1 cellular context compared by ENCODE assay signal in the genomic region with DNA sequence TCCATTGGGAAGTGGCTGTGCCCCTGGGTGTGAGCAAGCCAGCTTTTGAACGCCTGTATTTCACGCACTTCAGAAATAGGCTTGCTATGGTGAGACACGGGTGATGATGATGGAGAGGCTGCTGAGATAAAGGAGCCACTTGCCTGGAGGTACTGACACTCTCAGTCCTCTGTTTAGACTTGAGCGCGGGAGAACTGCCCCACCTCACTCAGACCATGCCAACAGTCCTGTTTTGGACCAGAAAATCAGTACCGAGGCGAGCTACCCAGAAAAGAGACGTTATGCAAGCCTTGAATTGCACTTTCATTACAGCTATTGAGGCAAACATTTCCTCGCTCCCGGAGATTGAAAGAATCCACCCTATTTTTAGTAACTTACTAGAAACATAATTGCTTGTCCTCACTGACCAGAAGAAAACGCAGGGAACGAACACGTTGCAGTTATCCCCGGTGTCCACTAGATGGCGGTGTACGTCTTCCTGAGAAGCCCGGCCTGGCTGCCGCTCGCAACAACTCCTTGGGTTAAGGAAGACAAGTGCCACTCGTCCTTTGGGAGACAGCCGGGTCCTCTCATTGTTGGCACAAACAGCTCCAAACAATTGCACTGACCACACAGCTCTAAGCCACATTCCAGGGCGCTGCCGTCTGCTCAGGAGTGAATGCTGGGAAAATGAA.
A peak's percentile ranks its signal among the peaks of the same experiment; 100 is the strongest.
TF ChIP-seq lines count a peak whose summit lies in the region.

No MANE protein-coding gene starts in this region.

TF ChIP-seq in SK-N-SH, 30 proteins besides CTCF, POLR2A, EP300 and RAD21:
- no peak for TF ChIP-seq RXRA (IDR thresholded peaks at IDR 0.05; ENCODE audit: borderline replicate concordance, low read depth)
- TF ChIP-seq FOXM1 (IDR thresholded peaks at IDR 0.05; ENCODE audit: low read depth), result no peak
- no peak; the same call in 1 of the 2 replicates for TF ChIP-seq MXI1 (IDR thresholded peaks at IDR 0.05; ENCODE audit: low read depth, low read length)
- TF ChIP-seq GATA2 (CRISPR knock-in tag; IDR thresholded peaks at IDR 0.05), result no peak
- TF ChIP-seq FOXJ3 (CRISPR knock-in tag; IDR thresholded peaks at IDR 0.05), result no peak
- TF ChIP-seq, protein P1, sequence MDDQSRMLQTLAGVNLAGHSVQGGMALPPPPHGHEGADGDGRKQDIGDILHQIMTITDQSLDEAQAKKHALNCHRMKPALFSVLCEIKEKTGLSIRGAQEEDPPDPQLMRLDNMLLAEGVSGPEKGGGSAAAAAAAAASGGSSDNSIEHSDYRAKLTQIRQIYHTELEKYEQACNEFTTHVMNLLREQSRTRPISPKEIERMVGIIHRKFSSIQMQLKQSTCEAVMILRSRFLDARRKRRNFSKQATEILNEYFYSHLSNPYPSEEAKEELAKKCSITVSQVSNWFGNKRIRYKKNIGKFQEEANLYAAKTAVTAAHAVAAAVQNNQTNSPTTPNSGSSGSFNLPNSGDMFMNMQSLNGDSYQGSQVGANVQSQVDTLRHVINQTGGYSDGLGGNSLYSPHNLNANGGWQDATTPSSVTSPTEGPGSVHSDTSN (IDR thresholded peaks at IDR 0.05), result no peak
- TF ChIP-seq, protein P2, sequence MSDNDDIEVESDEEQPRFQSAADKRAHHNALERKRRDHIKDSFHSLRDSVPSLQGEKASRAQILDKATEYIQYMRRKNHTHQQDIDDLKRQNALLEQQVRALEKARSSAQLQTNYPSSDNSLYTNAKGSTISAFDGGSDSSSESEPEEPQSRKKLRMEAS (IDR thresholded peaks at IDR 0.05; ENCODE audit: low read depth), result 0 out of 2 replicates have a peak, but pooled peaks have one; percentile 26
- 0 out of 2 replicates have a peak, but pooled peaks have one; percentile 12 for TF ChIP-seq NRF1 (IDR thresholded peaks at IDR 0.05; ENCODE audit: low read depth, low read length)
- no peak for TF ChIP-seq TEAD4 (IDR thresholded peaks at IDR 0.05; ENCODE audit: borderline replicate concordance, insufficient read depth)
- 0 out of 2 replicates have a peak, but pooled peaks have one; percentile 22 for TF ChIP-seq RFX5 (IDR thresholded peaks at IDR 0.05; ENCODE audit: low read length)
- TF ChIP-seq SMC3 (IDR thresholded peaks at IDR 0.05; ENCODE audit: low read depth, low read length), result peak; percentile 93
- TF ChIP-seq, protein P3, sequence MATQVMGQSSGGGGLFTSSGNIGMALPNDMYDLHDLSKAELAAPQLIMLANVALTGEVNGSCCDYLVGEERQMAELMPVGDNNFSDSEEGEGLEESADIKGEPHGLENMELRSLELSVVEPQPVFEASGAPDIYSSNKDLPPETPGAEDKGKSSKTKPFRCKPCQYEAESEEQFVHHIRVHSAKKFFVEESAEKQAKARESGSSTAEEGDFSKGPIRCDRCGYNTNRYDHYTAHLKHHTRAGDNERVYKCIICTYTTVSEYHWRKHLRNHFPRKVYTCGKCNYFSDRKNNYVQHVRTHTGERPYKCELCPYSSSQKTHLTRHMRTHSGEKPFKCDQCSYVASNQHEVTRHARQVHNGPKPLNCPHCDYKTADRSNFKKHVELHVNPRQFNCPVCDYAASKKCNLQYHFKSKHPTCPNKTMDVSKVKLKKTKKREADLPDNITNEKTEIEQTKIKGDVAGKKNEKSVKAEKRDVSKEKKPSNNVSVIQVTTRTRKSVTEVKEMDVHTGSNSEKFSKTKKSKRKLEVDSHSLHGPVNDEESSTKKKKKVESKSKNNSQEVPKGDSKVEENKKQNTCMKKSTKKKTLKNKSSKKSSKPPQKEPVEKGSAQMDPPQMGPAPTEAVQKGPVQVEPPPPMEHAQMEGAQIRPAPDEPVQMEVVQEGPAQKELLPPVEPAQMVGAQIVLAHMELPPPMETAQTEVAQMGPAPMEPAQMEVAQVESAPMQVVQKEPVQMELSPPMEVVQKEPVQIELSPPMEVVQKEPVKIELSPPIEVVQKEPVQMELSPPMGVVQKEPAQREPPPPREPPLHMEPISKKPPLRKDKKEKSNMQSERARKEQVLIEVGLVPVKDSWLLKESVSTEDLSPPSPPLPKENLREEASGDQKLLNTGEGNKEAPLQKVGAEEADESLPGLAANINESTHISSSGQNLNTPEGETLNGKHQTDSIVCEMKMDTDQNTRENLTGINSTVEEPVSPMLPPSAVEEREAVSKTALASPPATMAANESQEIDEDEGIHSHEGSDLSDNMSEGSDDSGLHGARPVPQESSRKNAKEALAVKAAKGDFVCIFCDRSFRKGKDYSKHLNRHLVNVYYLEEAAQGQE (IDR thresholded peaks at IDR 0.05; ENCODE audit: low read depth, low read length), result no peak
- no peak for TF ChIP-seq JUND (IDR thresholded peaks at IDR 0.05)
